In genomic region chr2:38560092-38560491, GRCh38 we compare ENCODE assay signal across 30 cellular contexts. TPM values are rescaled to one million over a fixed set of nuclear protein-coding genes. Genes with fewer than 3 reads are reported as not detected.
DNase-seq lines count a peak whose midpoint lies in the region; ATAC-seq, FAIRE-seq and TF ChIP-seq lines count a peak whose summit lies in the region.
"Had no signal": no experiment of that assay in that cellular context is flagged by ENCODE, and none has a peak within 500 bp of the region (broad histone marks: within the 10 kb centered on the region; RNA-seq: fewer than 3 reads in every experiment).

No MANE protein-coding gene starts in this region.

- FAIRE-seq in GM12878 (lab: Jason Lieb, UNC) (no peak), GM12892 (lab: Jason Lieb, UNC) (no peak)

- RAD21 ChIA-PET in GM12878 (lab: Charles Lee; ENCODE audit: unreplicated experiment): no interaction called here

- no peak overlapping the region for H3K4me3 Mint-ChIP-seq in activated CD4-positive, alpha-beta memory T cell treated with anti-CD3 and anti-CD28 coated beads for 36 hours
- no peak overlapping the region for H3K4me3 Mint-ChIP-seq in activated CD4-positive, alpha-beta memory T cell treated with anti-CD3 and anti-CD28 coated beads, Interleukin-2, amount 10 ng/mL, durations not matched to agents 7 days and 5 days
- H3K4me3 Mint-ChIP-seq in memory B cell (no peak overlapping the region), osteocyte (ENCODE audit: unreplicated experiment) (no peak overlapping the region)
- H3K4me3 Mint-ChIP-seq: CD14-positive monocyte; CD8-positive, alpha-beta memory T cell; GM23338; HFFc6 had no signal

- TF ChIP-seq POLR2A in GM12878 (IDR thresholded peaks at IDR 0.05; ENCODE audit: low read depth, low read length): no peak
- TF ChIP-seq POLR2A in GM12892 (IDR thresholded peaks at IDR 0.05; ENCODE audit: low read depth, low read length): no peak

- no peak overlapping the region for H3K9ac ChIP-seq in GM12878 (ENCODE audit: control insufficient read depth, insufficient read depth, low read length)
- H3K9ac ChIP-seq: KMS-11, SK-N-SH had no signal

- no peaks in the 10 kb centered on the region for H3K36me3 ChIP-seq in GM12878 (ENCODE audit: control insufficient read depth in 2 of 2, insufficient read depth in 2 of 2, low read length in 1 of 2)

- no peak overlapping the region for H3K4me3 ChIP-seq in GM12878
- H3K4me3 ChIP-seq: GM23338, HAP-1 had no signal

- no TSS peak for BruUV-seq in GM12878 (replicated peaks; lab: Mats Ljungman, UMichigan)

- no peaks in the 10 kb centered on the region for H3K9me3 Mint-ChIP-seq in activated CD4-positive, alpha-beta memory T cell treated with anti-CD3 and anti-CD28 coated beads for 36 hours
- H3K9me3 Mint-ChIP-seq in activated CD4-positive, alpha-beta memory T cell treated with anti-CD3 and anti-CD28 coated beads, Interleukin-2, amount 10 ng/mL, durations not matched to agents 7 days and 5 days: no peaks in the 10 kb centered on the region
- H3K9me3 Mint-ChIP-seq in memory B cell: no peaks in the 10 kb centered on the region
- no peaks in the 10 kb centered on the region for H3K9me3 Mint-ChIP-seq in osteocyte (ENCODE audit: unreplicated experiment)
- H3K9me3 Mint-ChIP-seq: CD14-positive monocyte; CD8-positive, alpha-beta memory T cell; GM23338; HFFc6 had no signal

- H3K36me3 Mint-ChIP-seq in activated CD4-positive, alpha-beta memory T cell treated with anti-CD3 and anti-CD28 coated beads for 36 hours: peaks cover 24% of the 10 kb centered on the region
- peaks cover 58% of the 10 kb centered on the region for H3K36me3 Mint-ChIP-seq in activated CD4-positive, alpha-beta memory T cell treated with anti-CD3 and anti-CD28 coated beads, Interleukin-2, amount 10 ng/mL, durations not matched to agents 7 days and 5 days (ENCODE audit: low read depth)
- H3K36me3 Mint-ChIP-seq in memory B cell (no peaks in the 10 kb centered on the region), osteocyte (ENCODE audit: unreplicated experiment) (peaks cover 38% of the 10 kb centered on the region)

- no peaks in the 10 kb centered on the region for H3K9me3 ChIP-seq in GM12878 (replicated peaks; ENCODE audit: control insufficient read depth, insufficient read depth, low read length)
- H3K9me3 ChIP-seq: BE2C, HAP-1, SK-N-SH had no signal

- H3K27me3 ChIP-seq in GM12878 (replicated peaks in 1 of 2; ENCODE audit: control insufficient read depth in 2 of 2, insufficient read depth in 2 of 2, low read length in 1 of 2): no peaks in the 10 kb centered on the region
- H3K27me3 ChIP-seq: BE2C had no signal

- in situ Hi-C loops in GM12878 (cut with MboI): no loop called here

- H2AFZ ChIP-seq in GM12878 (ENCODE audit: control insufficient read depth, low read depth, low read length): no peak overlapping the region
- H2AFZ ChIP-seq: GM23338 had no signal

- no peak for DNase-seq in activated CD4-positive, alpha-beta memory T cell treated with anti-CD3 and anti-CD28 coated beads for 36 hours
- no peak for DNase-seq in activated CD4-positive, alpha-beta memory T cell treated with anti-CD3 and anti-CD28 coated beads, Interleukin-2, amount 10 ng/mL, durations not matched to agents 7 days and 5 days
- DNase-seq in GM12878 (ENCODE audit: low read depth, low spot score) (no peak), memory B cell (ENCODE audit: low spot score in 2 of 2) (no peak), NCI-H1694 (lab: John Stamatoyannopoulos, UW) (no peak), osteocyte (ENCODE audit: extremely low spot score, unreplicated experiment) (no peak), GM12892 (ENCODE audit: insufficient read length) (no peak)
- DNase-seq in stimulated activated CD4-positive, alpha-beta T cell treated with anti-CD3 and anti-CD28 coated beads, Interleukin-4, amount 100 ng/mL, for 1 hour: no peak
- DNase-seq: 8988T; ACHN; BE2C; CD8-positive, alpha-beta memory T cell; DMS 273 treated with DMSO at 0.1 percent for 48 hours; DMS79 treated with DMSO at 0.1 percent for 48 hours; GF-D8; HFFc6; IMR-90; MM.1S; NCI-H1092 treated with DMSO at 0.1 percent for 48 hours; NCI-H1436 treated with DMSO at 0.1 percent for 48 hours; NCI-H1930; NCI-H2107; NCI-H524; NCI-H748 treated with DMSO at 0.1 percent for 48 hours; PC-3; SK-N-SH had no signal

- no peak overlapping the region for H3K4me2 ChIP-seq in GM12878 (ENCODE audit: control insufficient read depth, insufficient read depth)
- H3K4me2 ChIP-seq: GM23338, KMS-11, SK-N-SH had no signal

- POLR2A ChIA-PET in activated CD4-positive, alpha-beta memory T cell treated with anti-CD3 and anti-CD28 coated beads for 36 hours (lab: Charles Lee): no interaction called here
- POLR2A ChIA-PET in activated CD4-positive, alpha-beta memory T cell treated with anti-CD3 and anti-CD28 coated beads, Interleukin-2, amount 10 ng/mL, durations not matched to agents 7 days and 5 days (lab: Charles Lee): no interaction called here
- POLR2A ChIA-PET in GM12878 (lab: Charles Lee): interaction anchor here (0.7 kb wide), 1 partner anchor 160 kb away, joined by 6 read pairs; no protein-coding TSS in a partner anchor

- no peaks in the 10 kb centered on the region for H3K4me1 ChIP-seq in GM12878 (ENCODE audit: control insufficient read depth, insufficient read depth, low read length)
- H3K4me1 ChIP-seq: BE2C, HAP-1 had no signal

- ATAC-seq in GM12878: peak; percentile 61; the same call in 2 of the 3 replicates
- ATAC-seq in memory B cell (ENCODE audit: low read depth): peak; percentile 38
- ATAC-seq: GM23338, PC-3 had no signal

- TF ChIP-seq CTCF in GM12878 (IDR thresholded peaks at IDR 0.05 in 2 of 3, conservative IDR thresholded peaks at IDR 0.05 in 1 of 3; ENCODE audit: control insufficient read depth in 2 of 3, extremely low read depth in 1 of 3, insufficient read depth in 1 of 3, low read depth in 3 of 3, low read length in 3 of 3) (no peak), osteocyte (IDR thresholded peaks at IDR 0.05) (no peak)

- peak overlapping the region; percentile 42 for H3K27ac Mint-ChIP-seq in activated CD4-positive, alpha-beta memory T cell treated with anti-CD3 and anti-CD28 coated beads for 36 hours
- H3K27ac Mint-ChIP-seq in activated CD4-positive, alpha-beta memory T cell treated with anti-CD3 and anti-CD28 coated beads, Interleukin-2, amount 10 ng/mL, durations not matched to agents 7 days and 5 days: no peak overlapping the region
- H3K27ac Mint-ChIP-seq in memory B cell (no peak overlapping the region), osteocyte (ENCODE audit: unreplicated experiment) (no peak overlapping the region)
- H3K27ac Mint-ChIP-seq: CD14-positive monocyte, GM23338, HFFc6 had no signal

- WGBS in GM12878 (ENCODE audit: insufficient coverage, insufficient replicate concordance, low lambda C conversion rate, missing lambda C conversion rate): 53% methylated on average over 2 of the region's 2 CpGs

- intact Hi-C loops in activated CD4-positive, alpha-beta memory T cell treated with anti-CD3 and anti-CD28 coated beads for 36 hours (cut with micrococcal nuclease): no loop called here
- intact Hi-C loops in GM12878 (cut with micrococcal nuclease; ENCODE audit: unreplicated experiment): no loop called here

- no peak overlapping the region for H3K27ac ChIP-seq in GM12878 (ENCODE audit: control insufficient read depth, insufficient read depth)
- H3K27ac ChIP-seq: KMS-11 had no signal

- SMC1A ChIA-PET in GM12878 (lab: Charles Lee; ENCODE audit: uncharacterized antibody, unreplicated experiment): no interaction called here

- no peak for TF ChIP-seq EP300 in GM12878 (IDR thresholded peaks at IDR 0.05; ENCODE audit: borderline replicate concordance in 1 of 2, control insufficient read depth in 1 of 2, low read depth in 2 of 2, low read length in 2 of 2)

- H3K79me2 ChIP-seq in GM12878 (ENCODE audit: control insufficient read depth, insufficient read depth, low read length): no peaks in the 10 kb centered on the region

- H3K4me1 Mint-ChIP-seq in activated CD4-positive, alpha-beta memory T cell treated with anti-CD3 and anti-CD28 coated beads for 36 hours (ENCODE audit: low read depth): no peaks in the 10 kb centered on the region
- H3K4me1 Mint-ChIP-seq in activated CD4-positive, alpha-beta memory T cell treated with anti-CD3 and anti-CD28 coated beads, Interleukin-2, amount 10 ng/mL, durations not matched to agents 7 days and 5 days: peaks cover 2% of the 10 kb centered on the region
- H3K4me1 Mint-ChIP-seq in memory B cell: no peaks in the 10 kb centered on the region
- no peaks in the 10 kb centered on the region for H3K4me1 Mint-ChIP-seq in osteocyte (ENCODE audit: unreplicated experiment)
- H3K4me1 Mint-ChIP-seq: GM23338 had no signal

- no peaks in the 10 kb centered on the region for H3K27me3 Mint-ChIP-seq in activated CD4-positive, alpha-beta memory T cell treated with anti-CD3 and anti-CD28 coated beads for 36 hours
- H3K27me3 Mint-ChIP-seq in activated CD4-positive, alpha-beta memory T cell treated with anti-CD3 and anti-CD28 coated beads, Interleukin-2, amount 10 ng/mL, durations not matched to agents 7 days and 5 days: no peaks in the 10 kb centered on the region
- peaks cover 3% of the 10 kb centered on the region for H3K27me3 Mint-ChIP-seq in memory B cell
- H3K27me3 Mint-ChIP-seq in osteocyte (ENCODE audit: unreplicated experiment): no peaks in the 10 kb centered on the region

- H4K20me1 ChIP-seq in GM12878 (ENCODE audit: control insufficient read depth, insufficient read depth): no peaks in the 10 kb centered on the region

- TF ChIP-seq RAD21 in GM12878 (IDR thresholded peaks at IDR 0.05; ENCODE audit: insufficient read depth, low read depth, low read length): no peak

- CTCF ChIA-PET in activated CD4-positive, alpha-beta memory T cell treated with anti-CD3 and anti-CD28 coated beads for 36 hours (lab: Charles Lee): interaction anchor here (2.5 kb wide), 1 partner anchor 21 kb away, joined by 12 read pairs; no protein-coding TSS in a partner anchor
- CTCF ChIA-PET in activated CD4-positive, alpha-beta memory T cell treated with anti-CD3 and anti-CD28 coated beads, Interleukin-2, amount 10 ng/mL, durations not matched to agents 7 days and 5 days (lab: Charles Lee): no interaction called here
- CTCF ChIA-PET in GM12878 (lab: Yijun Ruan, JAX): no interaction called here

RNA-seq across cellular contexts. Expression of gene HNRNPLL, which starts 42.6 kb away (rescaled TPM):
- total RNA-seq in activated CD4-positive, alpha-beta memory T cell treated with anti-CD3 and anti-CD28 coated beads for 36 hours: 100 to 1,000 TPM; 106 to 108 TPM
- 100 to 1,000 TPM; 104 to 119 TPM for total RNA-seq in activated CD4-positive, alpha-beta memory T cell treated with anti-CD3 and anti-CD28 coated beads, Interleukin-2, amount 10 ng/mL, durations not matched to agents 7 days and 5 days
- total RNA-seq in GM12878 (2013; cell fraction: nucleolus; rRNA removed): 81.6 and 94.0 TPM in 2 replicates
- 3.1 and 3.5 TPM in 2 replicates for total RNA-seq in GM12878 (2014; rRNA removed)
- total RNA-seq in GM12878 (2014; rRNA removed; fragmentation: Illumina TruSeq; extraction: Trizol): 2.4 and 2.7 TPM in 2 replicates
- 3.2 and 4.0 TPM in 2 replicates for total RNA-seq in GM12878 (2021)
- 10.1 TPM for polyA plus RNA-seq in GM12878 (2011; ENCODE audit: low read depth)
- polyA plus RNA-seq in GM12878 (2011; rRNA removed): 27.1 and 43.6 TPM in 2 replicates
- polyA plus RNA-seq in GM12878 (2011; cell fraction: cytosol; rRNA removed): 8.7 and 10.7 TPM in 2 replicates
- polyA plus RNA-seq in GM12878 (2011; cell fraction: nucleus; rRNA removed): 15.3 and 18.0 TPM in 2 replicates
- polyA plus RNA-seq in GM12878 (2012): 10.2 and 15.8 TPM in 2 replicates
- polyA plus RNA-seq in GM12878 (2014; fragmentation: Illumina TruSeq; extraction: Trizol): 2.0 and 2.9 TPM in 2 replicates
- 1 to 10 TPM in 1 of 2 experiments, under 1 TPM in 1; 0.98 to 1.5 TPM for polyA plus RNA-seq in GM12878 (2014; fragmentation: Nextera tagmentation; extraction: Ambion mirVana)
- 1.8 and 3.2 TPM in 2 replicates for polyA plus RNA-seq in GM12878 (2014; rRNA removed)
- 10 to 100 TPM in 1 of 2 experiments, 1 to 10 TPM in 1; 8.3 to 10.5 TPM for polyA plus RNA-seq in GM12878 (2016; fragmentation: Nextera tagmentation; extraction: Ambion mirVana)
- polyA minus RNA-seq in GM12878 (2011; rRNA and poly(A)+ RNA removed): 14.0 and 19.8 TPM in 2 replicates
- 7.9 and 10.4 TPM in 2 replicates for polyA minus RNA-seq in GM12878 (2011; cell fraction: cytosol; rRNA and poly(A)+ RNA removed)
- polyA minus RNA-seq in GM12878 (2011; cell fraction: nucleus; rRNA and poly(A)+ RNA removed): 19.5 and 24.5 TPM in 2 replicates
- total RNA-seq in osteocyte: 55.6 and 63.0 TPM in 2 replicates
- 24.0 TPM for polyA plus RNA-seq in GM12892 (2012; ENCODE audit: missing spikeins)
